In genomic region chr7:41612798-41613197, GRCh38 we compare ENCODE assay signal across 25 cellular contexts.
DNase-seq lines count a peak whose midpoint lies in the region; ATAC-seq, FAIRE-seq and TF ChIP-seq lines count a peak whose summit lies in the region.
"Had no signal": no experiment of that assay in that cellular context is flagged by ENCODE, and none has a peak within 500 bp of the region (broad histone marks: within the 10 kb centered on the region; RNA-seq: fewer than 3 reads in every experiment).

No MANE protein-coding gene starts in this region.

- H3K4me1 ChIP-seq in liver (ENCODE audit: control insufficient read depth in 4 of 4, insufficient read depth in 4 of 4, low read length in 3 of 4) = peaks cover 0 to 15% (median 3%) of the 10 kb centered on the region in 4 donors
- H3K4me1 ChIP-seq in HepG2 (ENCODE audit: insufficient read depth, low read length) = no peaks in the 10 kb centered on the region
- H3K4me1 ChIP-seq: A549, BE2C, BLaER1 had no signal

- intact Hi-C loops in HepG2 (cut with micrococcal nuclease; ENCODE audit: unreplicated experiment) = no loop called here
- intact Hi-C loops in left ventricle myocardium superior (cut with micrococcal nuclease) = no loop called here

- in situ Hi-C loops in HepG2 (cut with HindIII; ENCODE audit: extremely low pct_ligation_motif_present, low pct_unique_long_range_greater_than_20kb) = no loop called here

- ATAC-seq in HepG2 (no peak), left lobe of liver (peak; percentile 85), left ventricle myocardium superior (no peak)
- ATAC-seq: A549, GM12878 had no signal

- TF ChIP-seq POLR2A in HepG2 (IDR thresholded peaks at IDR 0.05; ENCODE audit: insufficient read depth in 1 of 2, low read depth in 2 of 2, low read length in 2 of 2) = no peak

- H3K9me3 ChIP-seq in liver (ENCODE audit: control insufficient read depth in 4 of 4, low read length in 3 of 4) (no peaks in the 10 kb centered on the region), HepG2 (ENCODE audit: low read length) (peaks cover 43% of the 10 kb centered on the region)
- H3K9me3 ChIP-seq: BE2C, BLaER1 had no signal

- H2AFZ ChIP-seq in HepG2 (ENCODE audit: low read length) = no peak overlapping the region

- no peak overlapping the region for H3K4me2 ChIP-seq in HepG2 (ENCODE audit: low read depth, low read length)
- H3K4me2 ChIP-seq: A549, BLaER1 had no signal

- TF ChIP-seq EP300 in HepG2 (IDR thresholded peaks at IDR 0.05; ENCODE audit: low read depth in 2 of 2, low read length in 2 of 2) (no peak), HepG2 (CRISPR knock-in tag; IDR thresholded peaks at IDR 0.05; ENCODE audit: borderline replicate concordance) (no peak)

- H3K36me3 ChIP-seq in liver (ENCODE audit: control insufficient read depth in 4 of 4, insufficient read depth in 3 of 4, low read depth in 1 of 4, low read length in 3 of 4) (no peaks in the 10 kb centered on the region), HepG2 (replicated peaks in 1 of 2; ENCODE audit: control insufficient read depth in 1 of 2, insufficient read depth in 2 of 2, low read length in 2 of 2) (no peaks in the 10 kb centered on the region)
- H3K36me3 ChIP-seq: BE2C, BLaER1 had no signal

- TF ChIP-seq RAD21 in liver (IDR thresholded peaks at IDR 0.05) (peak; percentile 72 to 79), HepG2 (CRISPR knock-in tag; IDR thresholded peaks at IDR 0.05) (no peak)

- H3K9ac ChIP-seq in liver (ENCODE audit: low read depth in 1 of 2, low read length in 2 of 2) (no peak overlapping the region), HepG2 (ENCODE audit: insufficient read depth, low read depth, low read length) (no peak overlapping the region)
- H3K9ac ChIP-seq: BLaER1 had no signal

- no TSS peak for BruUV-seq in HepG2 (replicated peaks; lab: Mats Ljungman, UMichigan)

- H3K4me3 ChIP-seq in liver (ENCODE audit: low read depth in 1 of 3, low read length in 3 of 3) (no peak overlapping the region), HepG2 (replicated peaks in 1 of 3; ENCODE audit: insufficient read depth in 1 of 3, low read depth in 2 of 3, low read length in 3 of 3) (no peak overlapping the region)
- H3K4me3 ChIP-seq: A549, BLaER1, GM12878 had no signal

- H3K27me3 ChIP-seq in liver (ENCODE audit: control insufficient read depth in 4 of 4, insufficient read depth in 4 of 4, low read length in 3 of 4) (no peaks in the 10 kb centered on the region), HepG2 (ENCODE audit: control insufficient read depth in 1 of 2, insufficient read depth in 2 of 2, low read length in 2 of 2) (no peaks in the 10 kb centered on the region)
- H3K27me3 ChIP-seq: BE2C, BLaER1 had no signal

- H4K20me1 ChIP-seq in HepG2 (ENCODE audit: insufficient read depth, low read length) = no peaks in the 10 kb centered on the region
- H4K20me1 ChIP-seq: BLaER1 had no signal

- POLR2A ChIA-PET in HepG2 (lab: Yijun Ruan, JAX) = no interaction called here

- FAIRE-seq in HepG2 (lab: Jason Lieb, UNC) = no peak
- FAIRE-seq: A549, GM12878, GM12892, GM18507 had no signal

- DNase-seq in HepG2 (ENCODE audit: low spot score) (no peak), left lobe of liver (ENCODE audit: low spot score) (no peak), left ventricle myocardium superior (no peak), anterior cingulate cortex (lab: John Stamatoyannopoulos, UW) (no peak)
- DNase-seq: AML-193; BE2C; C1 segment of cervical spinal cord; CD4-positive, alpha-beta memory T cell; CD4-positive, CD25-positive, alpha-beta regulatory T cell; CD8-positive, alpha-beta memory T cell; COR-L47; DMS 273 treated with DMSO at 0.1 percent for 48 hours; DMS153; DMS53; DMS79; DND-41; EL; GDM1 had no signal

- no peak overlapping the region for H3K27ac ChIP-seq in liver (ENCODE audit: low read depth in 1 of 2, low read length in 2 of 2)
- no peak overlapping the region for H3K27ac ChIP-seq in HepG2 (ENCODE audit: extremely low read length, insufficient read depth, low read length)
- H3K27ac ChIP-seq: 22Rv1, A549, BLaER1 had no signal

- CTCF ChIA-PET in HepG2 (lab: Yijun Ruan, JAX; ENCODE audit: low intra/inter-chr PET ratio, low total read pairs) = no interaction called here

- H3K79me2 ChIP-seq in HepG2 (ENCODE audit: insufficient read depth, low read length) = no peaks in the 10 kb centered on the region

- TF ChIP-seq CTCF in liver (IDR thresholded peaks at IDR 0.05; ENCODE audit: low read depth, low read length, missing input control) (peak; percentile 33), HepG2 (CRISPR knock-in tag; IDR thresholded peaks at IDR 0.05) (no peak)

- WGBS in liver = 41% methylated on average over 2 of the region's 2 CpGs
- 3% methylated on average over 2 of the region's 2 CpGs for WGBS in HepG2 (ENCODE audit: low lambda C conversion rate)

TF ChIP-seq in liver, 16 proteins besides CTCF, POLR2A, EP300 and RAD21:
- TF ChIP-seq NR2F2 (IDR thresholded peaks at IDR 0.05) (no peak), SP1 (IDR thresholded peaks at IDR 0.05) (peak; percentile 38), REST (IDR thresholded peaks at IDR 0.05) (no peak), RXRA (IDR thresholded peaks at IDR 0.05) (peak; percentile 18 to 46), HNF4G (IDR thresholded peaks at IDR 0.05) (no peak), HNF4A (conservative IDR thresholded peaks at IDR 0.05) (peak in 1 of 2 donors; percentile 31), FOXA2 (IDR thresholded peaks at IDR 0.05) (peak; percentile 22)

TF ChIP-seq in HepG2, 621 proteins besides CTCF, POLR2A, EP300 and RAD21:
- TF ChIP-seq IRX3 (CRISPR knock-in tag; IDR thresholded peaks at IDR 0.05; ENCODE audit: borderline replicate concordance, low read depth) (no peak), ADNP (CRISPR knock-in tag; IDR thresholded peaks at IDR 0.05) (no peak), PHF8 (CRISPR knock-in tag; IDR thresholded peaks at IDR 0.05) (no peak), TCF12 (IDR thresholded peaks at IDR 0.05) (no peak), TCF12 (CRISPR knock-in tag; IDR thresholded peaks at IDR 0.05) (no peak), ZNF562 (CRISPR knock-in tag; IDR thresholded peaks at IDR 0.05; ENCODE audit: borderline replicate concordance) (no peak), BATF2 (CRISPR knock-in tag; IDR thresholded peaks at IDR 0.05) (no peak), RXRA (CRISPR knock-in tag; IDR thresholded peaks at IDR 0.05) (no peak)
